Comparison of ENCODE assay signal across 25 cellular contexts in genomic region chr2:201242562-201243277, GRCh38. TPM values are rescaled to one million over a fixed set of nuclear protein-coding genes. Genes with fewer than 3 reads are reported as not detected.
DNase-seq lines count a peak whose midpoint lies in the region; ATAC-seq and TF ChIP-seq lines count a peak whose summit lies in the region.
"Had no signal": no experiment of that assay in that cellular context is flagged by ENCODE, and none has a peak within 500 bp of the region (broad histone marks: within the 10 kb centered on the region; RNA-seq: fewer than 3 reads in every experiment).

No MANE protein-coding gene starts in this region.

- H3K27ac ChIP-seq in CD8-positive, alpha-beta T cell (ENCODE audit: low read depth, low read length), result no peak overlapping the region
- H3K27ac ChIP-seq: colonic mucosa, left ventricle myocardium inferior, pancreas, right atrium auricular region, thyroid gland had no signal

- peak; percentile 73 to 79 for ATAC-seq in activated T-cell treated with anti-CD3 and anti-CD28 coated beads, Interleukin-2, amount 50 U/mL, for 72 hours (replicated peaks in 1 of 2)
- ATAC-seq in CD8-positive, alpha-beta T cell, result no peak
- ATAC-seq in T-helper 17 cell, result no peak
- ATAC-seq in stimulated activated effector memory CD8-positive, alpha-beta T cell treated with anti-CD3 and anti-CD28 coated beads, Interleukin-12 subunit alpha, Interleukin-12 subunit beta, amount 100 ng/mL, for 72 hours, result peak; percentile 69
- ATAC-seq in stimulated activated naive CD8-positive, alpha-beta T cell treated with anti-CD3 and anti-CD28 coated beads, Interleukin-15, amount 100 ng/mL, for 72 hours, result no peak
- ATAC-seq: pancreas, PC-3 had no signal

- no peaks in the 10 kb centered on the region for H3K9me3 ChIP-seq in CD8-positive, alpha-beta T cell (ENCODE audit: low read length)
- no peaks in the 10 kb centered on the region for H3K9me3 ChIP-seq in T-helper 17 cell (ENCODE audit: control insufficient read depth, low read length, poor library complexity, severe bottlenecking)
- H3K9me3 ChIP-seq: colonic mucosa, pancreas, thyroid gland had no signal

- intact Hi-C loops in CD8-positive, alpha-beta T cell (cut with DNase I, micrococcal nuclease), result no loop called here

- H3K27me3 Mint-ChIP-seq in activated T-cell treated with anti-CD3 and anti-CD28 coated beads, Interleukin-2, amount 50 U/mL, for 72 hours (ENCODE audit: low read depth), result no peaks in the 10 kb centered on the region
- H3K27me3 Mint-ChIP-seq in activated T-cell treated with anti-CD3 and anti-CD28 coated beads, Interleukin-2, amount 50 U/mL, for 24 hours, result no peaks in the 10 kb centered on the region
- no peaks in the 10 kb centered on the region for H3K27me3 Mint-ChIP-seq in CD8-positive, alpha-beta T cell (ENCODE audit: low read depth)
- H3K27me3 Mint-ChIP-seq in T-helper 17 cell, result no peaks in the 10 kb centered on the region
- no peaks in the 10 kb centered on the region for H3K27me3 Mint-ChIP-seq in stimulated activated naive CD8-positive, alpha-beta T cell treated with anti-CD3 and anti-CD28 coated beads, Interleukin-15, amount 100 ng/mL, for 72 hours
- H3K27me3 Mint-ChIP-seq: activated CD4-positive, alpha-beta T cell treated with anti-CD3 and anti-CD28 coated beads, Interleukin-2, amount 10 ng/mL, durations not matched to agents 7 days and 5 days; stimulated activated naive CD8-positive, alpha-beta T cell treated with anti-CD3 and anti-CD28 coated beads, Interleukin-15, Interleukin-2, amounts not matched to agents 100 ng/mL and 50 ng/mL, for 24 hours had no signal

- H3K36me3 ChIP-seq in CD8-positive, alpha-beta T cell (ENCODE audit: insufficient read depth, low read length), result peaks cover 7% of the 10 kb centered on the region
- H3K36me3 ChIP-seq: colonic mucosa, left ventricle myocardium inferior, pancreas, right atrium auricular region, thyroid gland had no signal

- peaks cover 23% of the 10 kb centered on the region for H3K4me1 ChIP-seq in CD8-positive, alpha-beta T cell (ENCODE audit: insufficient read depth, low read length)
- H3K4me1 ChIP-seq: Caco-2, colonic mucosa, pancreas, right atrium auricular region had no signal

- peak overlapping the region; percentile 67 for H3K27ac Mint-ChIP-seq in activated T-cell treated with anti-CD3 and anti-CD28 coated beads, Interleukin-2, amount 50 U/mL, for 72 hours
- no peak overlapping the region for H3K27ac Mint-ChIP-seq in activated T-cell treated with anti-CD3 and anti-CD28 coated beads, Interleukin-2, amount 50 U/mL, for 24 hours
- peak overlapping the region; percentile 56 for H3K27ac Mint-ChIP-seq in CD8-positive, alpha-beta T cell
- H3K27ac Mint-ChIP-seq in T-helper 17 cell, result peak overlapping the region; percentile 94
- peak overlapping the region; percentile 43 for H3K27ac Mint-ChIP-seq in stimulated activated effector memory CD8-positive, alpha-beta T cell treated with anti-CD3 and anti-CD28 coated beads, Interleukin-12 subunit alpha, Interleukin-12 subunit beta, amount 100 ng/mL, for 72 hours
- no peak overlapping the region for H3K27ac Mint-ChIP-seq in stimulated activated naive CD8-positive, alpha-beta T cell treated with anti-CD3 and anti-CD28 coated beads, Interleukin-15, amount 100 ng/mL, for 72 hours
- H3K27ac Mint-ChIP-seq: activated CD4-positive, alpha-beta T cell treated with anti-CD3 and anti-CD28 coated beads, Interleukin-2, amount 10 ng/mL, durations not matched to agents 7 days and 5 days; endodermal cell; mesothelial cell of epicardium; nephron; stimulated activated naive CD8-positive, alpha-beta T cell treated with anti-CD3 and anti-CD28 coated beads, Interleukin-15, Interleukin-2, amounts not matched to agents 100 ng/mL and 50 ng/mL, for 24 hours had no signal

- no peak for TF ChIP-seq CTCF in CD8-positive, alpha-beta T cell (IDR thresholded peaks at IDR 0.05)

- H3K9me3 Mint-ChIP-seq in activated T-cell treated with anti-CD3 and anti-CD28 coated beads, Interleukin-2, amount 50 U/mL, for 72 hours, result peaks cover 3 to 7% of the 10 kb centered on the region in 2 donors
- H3K9me3 Mint-ChIP-seq in activated T-cell treated with anti-CD3 and anti-CD28 coated beads, Interleukin-2, amount 50 U/mL, for 24 hours, result peaks cover 13% of the 10 kb centered on the region
- no peaks in the 10 kb centered on the region for H3K9me3 Mint-ChIP-seq in CD8-positive, alpha-beta T cell
- no peaks in the 10 kb centered on the region for H3K9me3 Mint-ChIP-seq in stimulated activated effector memory CD8-positive, alpha-beta T cell treated with anti-CD3 and anti-CD28 coated beads, Interleukin-12 subunit alpha, Interleukin-12 subunit beta, amount 100 ng/mL, for 72 hours
- peaks cover 8 to 14% of the 10 kb centered on the region in 2 donors for H3K9me3 Mint-ChIP-seq in stimulated activated naive CD8-positive, alpha-beta T cell treated with anti-CD3 and anti-CD28 coated beads, Interleukin-15, amount 100 ng/mL, for 72 hours

- H3K4me3 Mint-ChIP-seq in activated T-cell treated with anti-CD3 and anti-CD28 coated beads, Interleukin-2, amount 50 U/mL, for 72 hours, result no peak overlapping the region
- H3K4me3 Mint-ChIP-seq in activated T-cell treated with anti-CD3 and anti-CD28 coated beads, Interleukin-2, amount 50 U/mL, for 24 hours, result no peak overlapping the region
- H3K4me3 Mint-ChIP-seq in CD8-positive, alpha-beta T cell, result no peak overlapping the region
- H3K4me3 Mint-ChIP-seq in T-helper 17 cell, result peak overlapping the region; percentile 15
- no peak overlapping the region for H3K4me3 Mint-ChIP-seq in stimulated activated effector memory CD8-positive, alpha-beta T cell treated with anti-CD3 and anti-CD28 coated beads, Interleukin-12 subunit alpha, Interleukin-12 subunit beta, amount 100 ng/mL, for 72 hours
- H3K4me3 Mint-ChIP-seq in stimulated activated naive CD8-positive, alpha-beta T cell treated with anti-CD3 and anti-CD28 coated beads, Interleukin-15, amount 100 ng/mL, for 72 hours, result no peak overlapping the region
- H3K4me3 Mint-ChIP-seq: activated CD4-positive, alpha-beta T cell treated with anti-CD3 and anti-CD28 coated beads, Interleukin-2, amount 10 ng/mL, durations not matched to agents 7 days and 5 days; endodermal cell; mesothelial cell of epicardium; nephron; stimulated activated naive CD8-positive, alpha-beta T cell treated with anti-CD3 and anti-CD28 coated beads, Interleukin-15, Interleukin-2, amounts not matched to agents 100 ng/mL and 50 ng/mL, for 24 hours had no signal

- H3K4me1 Mint-ChIP-seq in activated T-cell treated with anti-CD3 and anti-CD28 coated beads, Interleukin-2, amount 50 U/mL, for 72 hours (ENCODE audit: low read depth), result peaks cover 20% of the 10 kb centered on the region
- peaks cover 60% of the 10 kb centered on the region for H3K4me1 Mint-ChIP-seq in activated T-cell treated with anti-CD3 and anti-CD28 coated beads, Interleukin-2, amount 50 U/mL, for 24 hours (ENCODE audit: low read depth)
- H3K4me1 Mint-ChIP-seq in CD8-positive, alpha-beta T cell (ENCODE audit: low read depth), result peaks cover 65% of the 10 kb centered on the region
- peaks cover 39% of the 10 kb centered on the region for H3K4me1 Mint-ChIP-seq in T-helper 17 cell
- H3K4me1 Mint-ChIP-seq in stimulated activated effector memory CD8-positive, alpha-beta T cell treated with anti-CD3 and anti-CD28 coated beads, Interleukin-12 subunit alpha, Interleukin-12 subunit beta, amount 100 ng/mL, for 72 hours, result peaks cover 20% of the 10 kb centered on the region
- H3K4me1 Mint-ChIP-seq in stimulated activated naive CD8-positive, alpha-beta T cell treated with anti-CD3 and anti-CD28 coated beads, Interleukin-15, amount 100 ng/mL, for 72 hours, result peaks cover 50% of the 10 kb centered on the region
- H3K4me1 Mint-ChIP-seq: endodermal cell, mesothelial cell of epicardium, nephron had no signal

- H3K27me3 ChIP-seq in CD8-positive, alpha-beta T cell (ENCODE audit: insufficient read depth, low read length), result no peaks in the 10 kb centered on the region
- H3K27me3 ChIP-seq: colonic mucosa, pancreas, right atrium auricular region, thyroid gland had no signal

- POLR2A ChIA-PET in CD8-positive, alpha-beta T cell (lab: Charles Lee), result interaction anchor here (0.7 to 1.0 kb wide), 2 partner anchors 10 to 32 kb away, joined by 3 read pairs; no protein-coding TSS in a partner anchor

- peaks cover 27 to 34% of the 10 kb centered on the region in 2 donors for H3K36me3 Mint-ChIP-seq in activated T-cell treated with anti-CD3 and anti-CD28 coated beads, Interleukin-2, amount 50 U/mL, for 72 hours (ENCODE audit: insufficient read depth in 2 of 2)
- peaks cover 76% of the 10 kb centered on the region for H3K36me3 Mint-ChIP-seq in activated T-cell treated with anti-CD3 and anti-CD28 coated beads, Interleukin-2, amount 50 U/mL, for 24 hours (ENCODE audit: low read depth)
- peaks cover 52% of the 10 kb centered on the region for H3K36me3 Mint-ChIP-seq in CD8-positive, alpha-beta T cell
- H3K36me3 Mint-ChIP-seq in T-helper 17 cell (ENCODE audit: low read depth), result peaks cover 18% of the 10 kb centered on the region
- peaks cover 52% of the 10 kb centered on the region for H3K36me3 Mint-ChIP-seq in stimulated activated effector memory CD8-positive, alpha-beta T cell treated with anti-CD3 and anti-CD28 coated beads, Interleukin-12 subunit alpha, Interleukin-12 subunit beta, amount 100 ng/mL, for 72 hours

- no peak for DNase-seq in activated T-cell treated with anti-CD3 and anti-CD28 coated beads, Interleukin-2, amount 50 U/mL, for 72 hours
- DNase-seq in activated T-cell treated with anti-CD3 and anti-CD28 coated beads, Interleukin-2, amount 50 U/mL, for 24 hours, result no peak
- DNase-seq in CD8-positive, alpha-beta T cell, result no peak
- DNase-seq in T-helper 17 cell, result no peak
- DNase-seq in stimulated activated effector memory CD8-positive, alpha-beta T cell treated with anti-CD3 and anti-CD28 coated beads, Interleukin-12 subunit alpha, Interleukin-12 subunit beta, amount 100 ng/mL, for 72 hours (ENCODE audit: low spot score in 2 of 2), result no peak
- DNase-seq in COLO829 (ENCODE audit: low spot score), result no peak
- DNase-seq in stimulated activated naive CD8-positive, alpha-beta T cell treated with anti-CD3 and anti-CD28 coated beads, Interleukin-15, amount 100 ng/mL, for 72 hours, result no peak
- DNase-seq: activated CD4-positive, alpha-beta T cell treated with anti-CD3 and anti-CD28 coated beads, Interleukin-2, amount 10 ng/mL, durations not matched to agents 7 days and 5 days; Caco-2; colonic mucosa; endodermal cell; IMR-90; left ventricle myocardium inferior; NCI-H1417; NCI-H2081 treated with DMSO at 0.1 percent for 48 hours; NCI-H446; pancreas; PC-3; Right ventricle myocardium superior; stimulated activated CD4-positive, alpha-beta T cell treated with anti-CD3 and anti-CD28 coated beads, Interleukin-4, amount 100 ng/mL, for 1 hour; thyroid gland had no signal

- H3K4me3 ChIP-seq in CD8-positive, alpha-beta T cell (ENCODE audit: low read depth, low read length), result no peak overlapping the region
- H3K4me3 ChIP-seq: colonic mucosa, left ventricle myocardium inferior, pancreas, right atrium auricular region, thyroid gland had no signal

- CTCF ChIA-PET in CD8-positive, alpha-beta T cell (lab: Charles Lee), result interaction anchor here (0.8 to 2.7 kb wide), 4 partner anchors 10 to 121 kb away, joined by 5 to 9 read pairs (median 6); no protein-coding TSS in a partner anchor

RNA-seq across cellular contexts. Expression of gene CASP8, which starts 17.6 kb away (rescaled TPM):
- 10 to 100 TPM; 45.0 to 78.7 TPM for total RNA-seq in activated T-cell treated with anti-CD3 and anti-CD28 coated beads, Interleukin-2, amount 50 U/mL, for 72 hours
- total RNA-seq in CD8-positive, alpha-beta T cell, result 100 to 1,000 TPM; 153 to 155 TPM
- 100 to 1,000 TPM; 191 to 201 TPM for total RNA-seq in T-helper 17 cell

RNA-seq across cellular contexts. Expression of gene CASP10, which starts 59.8 kb away (rescaled TPM):
- total RNA-seq in activated T-cell treated with anti-CD3 and anti-CD28 coated beads, Interleukin-2, amount 50 U/mL, for 72 hours, result 10 to 100 TPM; 15.7 to 17.4 TPM
- 10 to 100 TPM in 1 of 2 experiments, 1 to 10 TPM in 1; 9.8 to 10.4 TPM for total RNA-seq in CD8-positive, alpha-beta T cell
- total RNA-seq in T-helper 17 cell, result 10 to 100 TPM; 16.4 to 21.2 TPM

Comparison
In these comparisons a context has a peak if more than half of its experiments do, and no peak if none do; other contexts are left out.
1. H3K27ac Mint-ChIP-seq: peak in activated T-cell treated with anti-CD3 and anti-CD28 coated beads, Interleukin-2, amount 50 U/mL, for 72 hours (single experiment), CD8-positive, alpha-beta T cell (single experiment), T-helper 17 cell (single experiment) and stimulated activated effector memory CD8-positive, alpha-beta T cell treated with anti-CD3 and anti-CD28 coated beads, Interleukin-12 subunit alpha, Interleukin-12 subunit beta, amount 100 ng/mL, for 72 hours (single experiment); none in activated T-cell treated with anti-CD3 and anti-CD28 coated beads, Interleukin-2, amount 50 U/mL, for 24 hours (single experiment) and stimulated activated naive CD8-positive, alpha-beta T cell treated with anti-CD3 and anti-CD28 coated beads, Interleukin-15, amount 100 ng/mL, for 72 hours (0 of 2).
2. ATAC-seq: peak in activated T-cell treated with anti-CD3 and anti-CD28 coated beads, Interleukin-2, amount 50 U/mL, for 72 hours (2 of 2) and stimulated activated effector memory CD8-positive, alpha-beta T cell treated with anti-CD3 and anti-CD28 coated beads, Interleukin-12 subunit alpha, Interleukin-12 subunit beta, amount 100 ng/mL, for 72 hours (single experiment); none in CD8-positive, alpha-beta T cell (single experiment), T-helper 17 cell (single experiment) and stimulated activated naive CD8-positive, alpha-beta T cell treated with anti-CD3 and anti-CD28 coated beads, Interleukin-15, amount 100 ng/mL, for 72 hours (single experiment).